Comparison of ENCODE assay signal across 19 cellular contexts in the genomic region with DNA sequence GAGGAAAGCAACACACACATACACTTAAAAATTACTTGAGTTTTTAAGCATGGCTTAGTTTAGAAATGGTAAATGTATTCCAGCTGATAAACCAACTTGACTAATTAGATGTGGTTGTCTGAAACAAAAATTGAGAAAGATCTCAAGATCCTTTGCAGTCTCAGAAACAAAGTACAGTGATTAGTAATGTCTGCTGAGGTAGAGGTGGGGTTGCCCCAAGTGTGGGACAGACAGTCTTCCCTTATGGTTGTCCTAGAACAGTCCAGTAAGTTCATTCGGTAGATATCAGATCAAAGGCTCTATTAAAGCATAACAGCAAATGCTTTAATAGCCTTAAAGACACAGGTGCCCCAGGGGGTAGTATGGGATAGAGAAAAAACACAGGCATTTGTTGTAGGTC.
DNase-seq lines count a peak whose midpoint lies in the region; ATAC-seq, FAIRE-seq and TF ChIP-seq lines count a peak whose summit lies in the region.
"Had no signal": no experiment of that assay in that cellular context is flagged by ENCODE, and none has a peak within 500 bp of the region (broad histone marks: within the 10 kb centered on the region; RNA-seq: fewer than 3 reads in every experiment).

No MANE protein-coding gene starts in this region.

- H3K27ac Mint-ChIP-seq in activated naive CD4-positive, alpha-beta T cell treated with anti-CD3 and anti-CD28 coated beads, Interleukin-2, amount 50 U/mL, for 72 hours = no peak overlapping the region
- H3K27ac Mint-ChIP-seq in activated naive CD4-positive, alpha-beta T cell treated with anti-CD3 and anti-CD28 coated beads, Interleukin-2, amount 10 ng/mL, durations not matched to agents 7 days and 5 days = no peak overlapping the region
- H3K27ac Mint-ChIP-seq in stimulated activated effector memory CD8-positive, alpha-beta T cell treated with anti-CD3 and anti-CD28 coated beads, Interleukin-12 subunit alpha, Interleukin-12 subunit beta, amount 100 ng/mL, for 72 hours = no peak overlapping the region
- H3K27ac Mint-ChIP-seq: CD4-positive, alpha-beta memory T cell had no signal

- TF ChIP-seq CTCF in bronchial epithelial cell (IDR thresholded peaks at IDR 0.05; ENCODE audit: insufficient read depth, low read length, severe bottlenecking) = no peak

- H3K4me1 Mint-ChIP-seq in activated naive CD4-positive, alpha-beta T cell treated with anti-CD3 and anti-CD28 coated beads, Interleukin-2, amount 10 ng/mL, durations not matched to agents 7 days and 5 days = peaks cover 5% of the 10 kb centered on the region
- peaks cover 11% of the 10 kb centered on the region for H3K4me1 Mint-ChIP-seq in stimulated activated effector memory CD8-positive, alpha-beta T cell treated with anti-CD3 and anti-CD28 coated beads, Interleukin-12 subunit alpha, Interleukin-12 subunit beta, amount 100 ng/mL, for 72 hours

- H3K36me3 ChIP-seq in bronchial epithelial cell (ENCODE audit: control insufficient read depth, insufficient read depth, low read length) = no peaks in the 10 kb centered on the region

- H3K4me3 Mint-ChIP-seq in activated naive CD4-positive, alpha-beta T cell treated with anti-CD3 and anti-CD28 coated beads, Interleukin-2, amount 10 ng/mL, durations not matched to agents 7 days and 5 days = no peak overlapping the region
- H3K4me3 Mint-ChIP-seq in stimulated activated effector memory CD8-positive, alpha-beta T cell treated with anti-CD3 and anti-CD28 coated beads, Interleukin-12 subunit alpha, Interleukin-12 subunit beta, amount 100 ng/mL, for 72 hours = no peak overlapping the region
- H3K4me3 Mint-ChIP-seq: CD4-positive, alpha-beta memory T cell had no signal

- no peaks in the 10 kb centered on the region for H3K27me3 ChIP-seq in bronchial epithelial cell (ENCODE audit: control insufficient read depth, insufficient read depth, low read length)

- peaks cover 24 to 38% of the 10 kb centered on the region in 2 donors for H3K36me3 Mint-ChIP-seq in activated naive CD4-positive, alpha-beta T cell treated with anti-CD3 and anti-CD28 coated beads, Interleukin-2, amount 50 U/mL, for 72 hours
- peaks cover 32% of the 10 kb centered on the region for H3K36me3 Mint-ChIP-seq in activated naive CD4-positive, alpha-beta T cell treated with anti-CD3 and anti-CD28 coated beads, Interleukin-2, amount 10 ng/mL, durations not matched to agents 7 days and 5 days
- peaks cover 5% of the 10 kb centered on the region for H3K36me3 Mint-ChIP-seq in stimulated activated effector memory CD8-positive, alpha-beta T cell treated with anti-CD3 and anti-CD28 coated beads, Interleukin-12 subunit alpha, Interleukin-12 subunit beta, amount 100 ng/mL, for 72 hours

- H3K9me3 Mint-ChIP-seq in activated naive CD4-positive, alpha-beta T cell treated with anti-CD3 and anti-CD28 coated beads, Interleukin-2, amount 50 U/mL, for 72 hours = peaks cover 5 to 6% of the 10 kb centered on the region in 2 donors
- peaks cover 7% of the 10 kb centered on the region for H3K9me3 Mint-ChIP-seq in activated naive CD4-positive, alpha-beta T cell treated with anti-CD3 and anti-CD28 coated beads, Interleukin-2, amount 10 ng/mL, durations not matched to agents 7 days and 5 days
- H3K9me3 Mint-ChIP-seq in stimulated activated effector memory CD8-positive, alpha-beta T cell treated with anti-CD3 and anti-CD28 coated beads, Interleukin-12 subunit alpha, Interleukin-12 subunit beta, amount 100 ng/mL, for 72 hours = no peaks in the 10 kb centered on the region

- no peak for DNase-seq in activated naive CD4-positive, alpha-beta T cell treated with anti-CD3 and anti-CD28 coated beads, Interleukin-2, amount 50 U/mL, for 72 hours (ENCODE audit: low spot score in 2 of 2)
- no peak for DNase-seq in activated naive CD4-positive, alpha-beta T cell treated with anti-CD3 and anti-CD28 coated beads, Interleukin-2, amount 10 ng/mL, durations not matched to agents 7 days and 5 days
- DNase-seq in bronchial epithelial cell (ENCODE audit: low read depth) (no peak), T-helper 9 cell (no peak)
- DNase-seq in stimulated activated effector memory CD8-positive, alpha-beta T cell treated with anti-CD3 and anti-CD28 coated beads, Interleukin-12 subunit alpha, Interleukin-12 subunit beta, amount 100 ng/mL, for 72 hours (ENCODE audit: low spot score in 2 of 2) = no peak
- DNase-seq: C1 segment of cervical spinal cord; Calu3; CD4-positive, alpha-beta memory T cell; COR-L47; DMS53; DMS79 treated with DMSO at 0.1 percent for 48 hours; GF-D8; GM23248; H7; HCEC 1CT had no signal

- no peaks in the 10 kb centered on the region for H3K27me3 Mint-ChIP-seq in activated naive CD4-positive, alpha-beta T cell treated with anti-CD3 and anti-CD28 coated beads, Interleukin-2, amount 10 ng/mL, durations not matched to agents 7 days and 5 days
- H3K27me3 Mint-ChIP-seq: CD4-positive, alpha-beta memory T cell had no signal

- no peak overlapping the region for H3K4me3 ChIP-seq in bronchial epithelial cell (ENCODE audit: low read depth, low read length)
- H3K4me3 ChIP-seq: GM23248 had no signal

- peak; percentile 31 to 64 for ATAC-seq in activated naive CD4-positive, alpha-beta T cell treated with anti-CD3 and anti-CD28 coated beads, Interleukin-2, amount 50 U/mL, for 72 hours
- peak; percentile 31 for ATAC-seq in stimulated activated effector memory CD8-positive, alpha-beta T cell treated with anti-CD3 and anti-CD28 coated beads, Interleukin-12 subunit alpha, Interleukin-12 subunit beta, amount 100 ng/mL, for 72 hours
- no peak for ATAC-seq in HG03025 (IDR thresholded peaks at IDR 0.05; ENCODE audit: low FRiP score, unreplicated experiment)

- peak; percentile 73 for FAIRE-seq in bronchial epithelial cell (lab: Jason Lieb, UNC)
- FAIRE-seq: GM12891, GM19239, H1 had no signal

- CTCF ChIA-PET in activated naive CD4-positive, alpha-beta T cell treated with anti-CD3 and anti-CD28 coated beads, Interleukin-2, amount 10 ng/mL, durations not matched to agents 7 days and 5 days (lab: Charles Lee) = no interaction called here
